8 cellular contexts compared by ENCODE assay signal in the genomic region with DNA sequence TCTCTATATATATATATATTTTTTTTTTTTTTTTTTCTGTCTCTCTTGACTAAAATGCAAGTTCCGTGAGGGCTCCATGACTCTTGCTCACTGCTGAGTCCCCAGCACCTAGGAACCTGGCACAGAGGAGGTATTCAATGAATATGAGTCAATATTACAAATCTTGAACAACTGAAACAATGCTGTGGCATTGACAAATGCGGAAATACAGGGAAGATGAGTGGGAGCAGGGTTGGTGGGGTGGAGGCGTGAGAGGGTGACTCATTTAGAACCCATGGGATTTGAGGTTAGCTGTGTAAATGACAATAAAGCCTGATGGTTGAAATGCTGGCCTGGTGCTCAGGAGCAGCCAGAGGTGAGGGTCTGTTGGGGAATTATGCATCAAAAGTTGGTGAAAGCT.
DNase-seq lines count a peak whose midpoint lies in the region; ATAC-seq, FAIRE-seq and TF ChIP-seq lines count a peak whose summit lies in the region.

No MANE protein-coding gene starts in this region.

- no peaks in the 10 kb centered on the region for H3K27me3 ChIP-seq in foreskin keratinocyte
- H3K27me3 ChIP-seq in left lung, result no peaks in the 10 kb centered on the region
- no peaks in the 10 kb centered on the region for H3K27me3 ChIP-seq in MM.1S (replicated peaks; ENCODE audit: insufficient read depth, low read length)

- no peak overlapping the region for H2AFZ ChIP-seq in MM.1S (ENCODE audit: low read length)

- H3F3A ChIP-seq in MM.1S (ENCODE audit: insufficient read depth, low read length), result no peaks in the 10 kb centered on the region

- H3K9me2 ChIP-seq in MM.1S (replicated peaks; ENCODE audit: insufficient read depth, low read length), result no peaks in the 10 kb centered on the region

- H3K27ac Mint-ChIP-seq in activated CD4-positive, alpha-beta memory T cell treated with anti-CD3 and anti-CD28 coated beads for 36 hours, result peak overlapping the region; percentile 53

- no peaks in the 10 kb centered on the region for H3K79me2 ChIP-seq in MM.1S (ENCODE audit: low read length)

- H3K9me3 Mint-ChIP-seq in activated CD4-positive, alpha-beta memory T cell treated with anti-CD3 and anti-CD28 coated beads for 36 hours, result no peaks in the 10 kb centered on the region

- CTCF ChIA-PET in AG04449 (lab: Yijun Ruan, JAX), result no interaction called here
- CTCF ChIA-PET in activated CD4-positive, alpha-beta memory T cell treated with anti-CD3 and anti-CD28 coated beads for 36 hours (lab: Charles Lee), result interaction anchor here (0.5 to 1.1 kb wide), 2 partner anchors 124 to 126 kb away, joined by 3 read pairs; no protein-coding TSS in a partner anchor

- H3K4me3 ChIP-seq in AG04449 (ENCODE audit: low read depth, low read length) (no peak overlapping the region), HFF-Myc (replicated peaks; ENCODE audit: low read depth, low read length) (no peak overlapping the region), left lung (no peak overlapping the region), MM.1S (ENCODE audit: low read length) (no peak overlapping the region)

- H3K27ac ChIP-seq in foreskin keratinocyte, result peak overlapping the region; percentile 72
- H3K27ac ChIP-seq in left lung, result no peak overlapping the region
- no peak overlapping the region for H3K27ac ChIP-seq in MM.1S (ENCODE audit: low read length)

- H3K27me3 Mint-ChIP-seq in activated CD4-positive, alpha-beta memory T cell treated with anti-CD3 and anti-CD28 coated beads for 36 hours, result no peaks in the 10 kb centered on the region

- POLR2A ChIA-PET in AG04449 (lab: Yijun Ruan, JAX), result interaction anchor here (1.0 kb wide), 1 partner anchor 8 kb away, joined by 3 read pairs; no protein-coding TSS in a partner anchor
- POLR2A ChIA-PET in activated CD4-positive, alpha-beta memory T cell treated with anti-CD3 and anti-CD28 coated beads for 36 hours (lab: Charles Lee), result interaction anchor here (1.4 kb wide), 1 partner anchor 12 kb away, joined by 5 read pairs; no protein-coding TSS in a partner anchor

- TF ChIP-seq CTCF in AG04449 (IDR thresholded peaks at IDR 0.05; ENCODE audit: insufficient read depth, low read length, missing control alignments) (no peak), HFF-Myc (IDR thresholded peaks at IDR 0.05; ENCODE audit: low read depth, low read length, missing control alignments) (no peak), foreskin keratinocyte (conservative IDR thresholded peaks at IDR 0.05) (no peak), left lung (IDR thresholded peaks at IDR 0.05) (no peak), MM.1S (IDR thresholded peaks at IDR 0.05; ENCODE audit: low read length) (no peak)

- H3K4me1 Mint-ChIP-seq in activated CD4-positive, alpha-beta memory T cell treated with anti-CD3 and anti-CD28 coated beads for 36 hours (ENCODE audit: low read depth), result peaks cover 52% of the 10 kb centered on the region

- no peak for FAIRE-seq in frontal cortex (lab: Jason Lieb, UNC)

- H3K4me3 Mint-ChIP-seq in activated CD4-positive, alpha-beta memory T cell treated with anti-CD3 and anti-CD28 coated beads for 36 hours, result no peak overlapping the region

- H3K4me1 ChIP-seq in foreskin keratinocyte (peaks cover 17% of the 10 kb centered on the region), left lung (no peaks in the 10 kb centered on the region), MM.1S (ENCODE audit: low read length) (no peaks in the 10 kb centered on the region)

- H4K20me1 ChIP-seq in MM.1S (ENCODE audit: insufficient read depth, low read length), result no peaks in the 10 kb centered on the region

- H3K9me3 ChIP-seq in left lung (no peaks in the 10 kb centered on the region), MM.1S (replicated peaks; ENCODE audit: insufficient read depth, low read length) (no peaks in the 10 kb centered on the region)

- ATAC-seq in foreskin keratinocyte (peak; percentile 97), left lung (no peak)

- DNase-seq in AG04449 (ENCODE audit: low read depth, low spot score) (peak; percentile 65), HFF-Myc (ENCODE audit: extremely low read depth, low read depth) (peak; percentile 31), foreskin keratinocyte (peak; percentile 93 to 95), left lung (no peak), frontal cortex (ENCODE audit: low spot score in 2 of 2) (no peak), DMS153 treated with DMSO at 0.1 percent for 48 hours (lab: John Stamatoyannopoulos, UW; ENCODE audit: unreplicated experiment) (no peak), MM.1S (no peak)
- DNase-seq in activated CD4-positive, alpha-beta memory T cell treated with anti-CD3 and anti-CD28 coated beads for 36 hours, result peak; percentile 80

- H3K4me2 ChIP-seq in MM.1S (ENCODE audit: low read depth, low read length), result no peak overlapping the region

- H3K36me3 ChIP-seq in left lung (no peaks in the 10 kb centered on the region), MM.1S (replicated peaks; ENCODE audit: insufficient read depth, low read length) (no peaks in the 10 kb centered on the region)

- H3K36me3 Mint-ChIP-seq in activated CD4-positive, alpha-beta memory T cell treated with anti-CD3 and anti-CD28 coated beads for 36 hours, result peaks cover 6% of the 10 kb centered on the region

- H3K9ac ChIP-seq in MM.1S (ENCODE audit: low read length), result no peak overlapping the region

- intact Hi-C loops in activated CD4-positive, alpha-beta memory T cell treated with anti-CD3 and anti-CD28 coated beads for 36 hours (cut with micrococcal nuclease), result loop anchor here (1.0 kb wide), 1 partner anchor 12 kb away; no protein-coding TSS in a partner anchor
- intact Hi-C loops in left lung (cut with DNase I), result no loop called here

Comparison
In these comparisons a context has a peak if more than half of its experiments do, and no peak if none do; other contexts are left out.
1. DNase-seq: peak in AG04449 (single experiment), HFF-Myc (single experiment), activated CD4-positive, alpha-beta memory T cell treated with anti-CD3 and anti-CD28 coated beads for 36 hours (single experiment) and foreskin keratinocyte (2 of 2); none in left lung (0 of 2), frontal cortex (0 of 2), DMS153 treated with DMSO at 0.1 percent for 48 hours (single experiment) and MM.1S (single experiment).